In genomic region chr11:67614730-67615454, GRCh38 we compare ENCODE assay signal across 9 cellular contexts. TPM values are rescaled to one million over a fixed set of nuclear protein-coding genes. Genes with fewer than 3 reads are reported as not detected.
DNase-seq lines count a peak whose midpoint lies in the region; ATAC-seq, FAIRE-seq and TF ChIP-seq lines count a peak whose summit lies in the region.
"Had no signal": no experiment of that assay in that cellular context is flagged by ENCODE, and none has a peak within 500 bp of the region (broad histone marks: within the 10 kb centered on the region; RNA-seq: fewer than 3 reads in every experiment).

No MANE protein-coding gene starts in this region.

- H3K9me3 Mint-ChIP-seq in CD4-positive, alpha-beta T cell = no peaks in the 10 kb centered on the region
- no peaks in the 10 kb centered on the region for H3K9me3 Mint-ChIP-seq in nephron

- H3K4me1 ChIP-seq in KMS-11 (ENCODE audit: low read depth, poor library complexity, severe bottlenecking) (peaks cover 23% of the 10 kb centered on the region), colonic mucosa (no peaks in the 10 kb centered on the region)
- H3K4me1 ChIP-seq: Caco-2 had no signal

- CTCF ChIA-PET in CD4-positive, alpha-beta T cell (lab: Charles Lee) = interaction anchor here (1.0 to 4.2 kb wide), 4 partner anchors 9 to 44 kb away, joined by 4 to 38 read pairs (median 5); partner anchors contain the start of genes GSTP1 and NUDT8

- peaks cover 28% of the 10 kb centered on the region for H3K36me3 Mint-ChIP-seq in CD4-positive, alpha-beta T cell (ENCODE audit: low read depth)
- H3K36me3 Mint-ChIP-seq in nephron (ENCODE audit: low read depth) = peaks cover 8% of the 10 kb centered on the region

- peak overlapping the region; percentile 96 for H3K27ac Mint-ChIP-seq in CD4-positive, alpha-beta T cell
- no peak overlapping the region for H3K27ac Mint-ChIP-seq in nephron

- no peak for DNase-seq in CD4-positive, alpha-beta T cell
- DNase-seq in colonic mucosa (no peak), GM12891 (ENCODE audit: insufficient read length, low spot score) (no peak), midbrain (lab: John Stamatoyannopoulos, UW) (no peak)

- FAIRE-seq in GM12891 (lab: Jason Lieb, UNC) = no peak

- POLR2A ChIA-PET in CD4-positive, alpha-beta T cell (lab: Charles Lee) = interaction anchor here (0.7 to 3.4 kb wide), 9 partner anchors 9 to 375 kb away, joined by 3 to 27 read pairs (median 6); partner anchors contain the start of genes ACY3, GSTP1, NUDT8 and PPP1CA

- peak overlapping the region; percentile 89 for H3K4me3 Mint-ChIP-seq in CD4-positive, alpha-beta T cell
- H3K4me3 Mint-ChIP-seq in nephron = peak overlapping the region in 2 of 3 experiments; percentile 37 to 41

- H3K79me2 ChIP-seq in KMS-11 (ENCODE audit: insufficient read depth, low read depth) = no peaks in the 10 kb centered on the region

- H3K27me3 Mint-ChIP-seq in CD4-positive, alpha-beta T cell = no peaks in the 10 kb centered on the region
- H3K27me3 Mint-ChIP-seq in nephron (ENCODE audit: low read depth) = peaks cover 7% of the 10 kb centered on the region

- peaks cover 28% of the 10 kb centered on the region for H3K4me1 Mint-ChIP-seq in CD4-positive, alpha-beta T cell (ENCODE audit: low read depth)
- H3K4me1 Mint-ChIP-seq in nephron = peaks cover 17% of the 10 kb centered on the region

- H3K9me3 ChIP-seq in CD4-positive, alpha-beta T cell (ENCODE audit: control insufficient read depth, low read length) = no peaks in the 10 kb centered on the region
- H3K9me3 ChIP-seq in colonic mucosa = no peaks in the 10 kb centered on the region
- H3K9me3 ChIP-seq: Caco-2 had no signal

- H3K27me3 ChIP-seq in CD4-positive, alpha-beta T cell (ENCODE audit: control insufficient read depth, insufficient read depth, low read length) = no peaks in the 10 kb centered on the region
- no peaks in the 10 kb centered on the region for H3K27me3 ChIP-seq in KMS-11 (ENCODE audit: insufficient read depth, low read depth)
- no peaks in the 10 kb centered on the region for H3K27me3 ChIP-seq in colonic mucosa

- H3K4me3 ChIP-seq in KMS-11 (IDR thresholded peaks at IDR 0.05; ENCODE audit: insufficient read depth, low read depth, low read length) = no peak overlapping the region
- no peak overlapping the region for H3K4me3 ChIP-seq in colonic mucosa

- no peak for TF ChIP-seq CTCF in CD4-positive, alpha-beta T cell (IDR thresholded peaks at IDR 0.05)
- TF ChIP-seq CTCF in KMS-11 (conservative IDR thresholded peaks at IDR 0.05; ENCODE audit: low read depth, low read length) (no peak), colonic mucosa (IDR thresholded peaks at IDR 0.05) (no peak), nephron (IDR thresholded peaks at IDR 0.05; ENCODE audit: unreplicated experiment in 3 of 3) (no peak)

- intact Hi-C loops in CD4-positive, alpha-beta T cell (cut with DNase I, micrococcal nuclease) = loop anchor here (1.0 kb wide), 2 partner anchors 9 to 14 kb away; partner anchors contain the start of genes NDUFV1 (in 1 of the 2) and NUDT8 (in 1 of the 2)
- intact Hi-C loops in colonic mucosa (cut with DNase I) = no loop called here

- ATAC-seq in CD4-positive, alpha-beta T cell (ENCODE audit: poor library complexity) = no peak
- ATAC-seq in GM19351 (IDR thresholded peaks at IDR 0.05; ENCODE audit: unreplicated experiment) (no peak), GM21786 (IDR thresholded peaks at IDR 0.05; ENCODE audit: unreplicated experiment) (no peak)

- peak overlapping the region; percentile 91 for H3K4me2 ChIP-seq in KMS-11

- no peak for TF ChIP-seq POLR2A in GM12891 (IDR thresholded peaks at IDR 0.05; ENCODE audit: low read depth, low read length)

- H3K9ac ChIP-seq in KMS-11 (peak overlapping the region; percentile 78), colonic mucosa (ENCODE audit: low read depth in 2 of 2, low read length in 2 of 2) (peak overlapping the region; percentile 57 to 78)

- H4K20me1 ChIP-seq in KMS-11 (ENCODE audit: insufficient read depth) = no peaks in the 10 kb centered on the region

- H3K27ac ChIP-seq in CD4-positive, alpha-beta T cell (ENCODE audit: low read depth, low read length) = peak overlapping the region; percentile 92
- peak overlapping the region; percentile 98 for H3K27ac ChIP-seq in KMS-11
- no peak overlapping the region for H3K27ac ChIP-seq in colonic mucosa

- H3K36me3 ChIP-seq in KMS-11 (ENCODE audit: insufficient read depth) = no peaks in the 10 kb centered on the region
- peaks cover 8% of the 10 kb centered on the region for H3K36me3 ChIP-seq in colonic mucosa

- peak overlapping the region; percentile 42; the same call in 1 of the 2 replicates for H2AFZ ChIP-seq in KMS-11 (ENCODE audit: low read depth)

TF ChIP-seq in GM12891, 5 proteins besides CTCF, POLR2A, EP300 and RAD21:
- no peak for TF ChIP-seq SPI1 (IDR thresholded peaks at IDR 0.05; ENCODE audit: low read depth, low read length)
- no peak for TF ChIP-seq PAX5 (IDR thresholded peaks at IDR 0.05; ENCODE audit: insufficient read depth, low read length, severe bottlenecking)
- no peak for TF ChIP-seq POLR2AphosphoS5 (IDR thresholded peaks at IDR 0.05; ENCODE audit: low read depth, low read length)
- no peak for TF ChIP-seq POU2F2 (IDR thresholded peaks at IDR 0.05; ENCODE audit: low read depth, low read length)
- no peak for TF ChIP-seq TAF1 (IDR thresholded peaks at IDR 0.05; ENCODE audit: low read depth, low read length)

RNA-seq across cellular contexts. Expression of gene NDUFV1, which starts 8.2 kb away (rescaled TPM):
- total RNA-seq in CD4-positive, alpha-beta T cell = 100 to 1,000 TPM; 223 to 224 TPM
- 100 to 1,000 TPM; 329 to 361 TPM for total RNA-seq in colonic mucosa
- 214 TPM for polyA plus RNA-seq in GM12891 (2012; ENCODE audit: low read depth, missing spikeins)

RNA-seq across cellular contexts. Expression of gene NUDT8, which starts 14.8 kb away (rescaled TPM):
- total RNA-seq in CD4-positive, alpha-beta T cell = 1 to 10 TPM in 1 of 2 experiments, under 1 TPM in 1; 0.92 to 1.4 TPM
- total RNA-seq in colonic mucosa = 10 to 100 TPM; 35.1 to 52.5 TPM
- polyA plus RNA-seq in GM12891 (2012; ENCODE audit: low read depth, missing spikeins) = 5.8 TPM

RNA-seq across cellular contexts. Expression of gene TBX10, which starts 24.7 kb away (rescaled TPM):
- total RNA-seq in CD4-positive, alpha-beta T cell = not detected
- total RNA-seq in colonic mucosa = 10 to 100 TPM in 1 of 2 donors, 1 to 10 TPM in 1; 7.8 to 19.3 TPM
- polyA plus RNA-seq in GM12891 (2012; ENCODE audit: low read depth, missing spikeins) = not detected
- total RNA-seq: Caco-2 had no signal

RNA-seq across cellular contexts. Expression of gene GSTP1, which starts 31.3 kb away (rescaled TPM):
- 10 to 100 TPM; 60.1 to 62.8 TPM for total RNA-seq in CD4-positive, alpha-beta T cell
- 100 to 1,000 TPM; 543 to 842 TPM for total RNA-seq in colonic mucosa
- polyA plus RNA-seq in GM12891 (2012; ENCODE audit: low read depth, missing spikeins) = 813 TPM

RNA-seq across cellular contexts. Expression of gene ACY3, which starts 35.6 kb away (rescaled TPM):
- total RNA-seq in CD4-positive, alpha-beta T cell = under 1 TPM; 0.30 to 0.36 TPM
- 10 to 100 TPM; 10.6 to 13.8 TPM for total RNA-seq in colonic mucosa
- polyA plus RNA-seq in GM12891 (2012; ENCODE audit: low read depth, missing spikeins) = 0.53 TPM

Comparison
In these comparisons a context has a peak if more than half of its experiments do, and no peak if none do; other contexts are left out.
1. RNA of gene NUDT8, which starts 14.8 kb away (total RNA-seq): 35.1 to 52.5 TPM in colonic mucosa; 0.92 to 1.4 TPM in CD4-positive, alpha-beta T cell; every median in the first group is over 10 times any median in the second.
2. RNA of gene TBX10, which starts 24.7 kb away (total RNA-seq): 7.8 to 19.3 TPM in colonic mucosa; not detected in CD4-positive, alpha-beta T cell; every median in the first group is over 4 times any median in the second.